ENCODE assay signal across 14 cellular contexts in genomic region chr2:239277401-239278085, GRCh38.
A peak's percentile ranks its signal among the peaks of the same experiment; 100 is the strongest.
DNase-seq lines count a peak whose midpoint lies in the region; ATAC-seq, FAIRE-seq and TF ChIP-seq lines count a peak whose summit lies in the region.
"Had no signal": no experiment of that assay in that cellular context is flagged by ENCODE, and none has a peak within 500 bp of the region (broad histone marks: within the 10 kb centered on the region; RNA-seq: fewer than 3 reads in every experiment).

No MANE protein-coding gene starts in this region.

- RAD21 ChIA-PET in HCT116 (lab: Charles Lee; ENCODE audit: low non-redundant PET in 1 of 2, low total read pairs in 2 of 2, uncharacterized antibody in 2 of 2, unreplicated experiment in 2 of 2): no interaction called here

- H4K20me1 ChIP-seq in HCT116 (ENCODE audit: insufficient read depth) (no peaks in the 10 kb centered on the region), SK-N-SH (ENCODE audit: insufficient read depth) (no peaks in the 10 kb centered on the region)

- no peak overlapping the region for H2AFZ ChIP-seq in HCT116 (ENCODE audit: low read depth, low read length, poor library complexity, severe bottlenecking)
- no peak overlapping the region for H2AFZ ChIP-seq in SK-N-SH (ENCODE audit: low read depth)

- no peak for TF ChIP-seq CTCF in HCT116 (IDR thresholded peaks at IDR 0.05 in 2 of 3, conservative IDR thresholded peaks at IDR 0.05 in 1 of 3; ENCODE audit: borderline replicate concordance in 1 of 3, insufficient read depth in 1 of 3, low read depth in 2 of 3, low read length in 2 of 3)
- TF ChIP-seq CTCF in glutamatergic neuron (IDR thresholded peaks at IDR 0.05; ENCODE audit: partially characterized antibody, unreplicated experiment): no peak
- no peak for TF ChIP-seq CTCF in gastrocnemius medialis (IDR thresholded peaks at IDR 0.05 in 4 of 5, conservative IDR thresholded peaks at IDR 0.05 in 1 of 5)
- no peak for TF ChIP-seq CTCF in SK-N-SH (IDR thresholded peaks at IDR 0.05)

- H3K9ac ChIP-seq in HCT116 (ENCODE audit: low read length) (peak overlapping the region; percentile 81), SK-N-SH (no peak overlapping the region)

- H3K9me3 ChIP-seq in HCT116 (ENCODE audit: control insufficient read depth in 1 of 2, insufficient read depth in 1 of 2, low read depth in 1 of 2, low read length in 2 of 2): no peaks in the 10 kb centered on the region
- H3K9me3 ChIP-seq in gastrocnemius medialis: no peaks in the 10 kb centered on the region
- no peaks in the 10 kb centered on the region for H3K9me3 ChIP-seq in SK-N-SH

- TF ChIP-seq POLR2A in HCT116 (IDR thresholded peaks at IDR 0.05; ENCODE audit: borderline replicate concordance, extremely low read depth, insufficient read depth, insufficient read length) (no peak), gastrocnemius medialis (IDR thresholded peaks at IDR 0.05) (peak in 1 of 2 donors; percentile 5), GM12891 (IDR thresholded peaks at IDR 0.05; ENCODE audit: low read depth, low read length) (no peak)

- WGBS in SK-N-SH (ENCODE audit: low lambda C conversion rate): 88% methylated on average over 18 of the region's 27 CpGs

- no peak for FAIRE-seq in GM12891 (lab: Jason Lieb, UNC)
- FAIRE-seq: A204.1 had no signal

- CTCF ChIA-PET in activated CD4-positive, alpha-beta T cell treated with anti-CD3 and anti-CD28 coated beads for 36 hours (lab: Charles Lee): interaction anchor here (1.3 kb wide), 1 partner anchor 20 kb away, joined by 3 read pairs; no protein-coding TSS in a partner anchor
- CTCF ChIA-PET in HCT116 (lab: Charles Lee) (no interaction called here), SK-N-SH (lab: Yijun Ruan, JAX) (interaction anchor here (0.5 to 1.8 kb wide), 5 partner anchors 10 to 138 kb away, joined by 3 to 5 read pairs (median 3); no protein-coding TSS in a partner anchor)

- BruUV-seq in HCT116 (replicated peaks; lab: Mats Ljungman, UMichigan): no TSS peak

- H3K27me3 Mint-ChIP-seq in activated CD4-positive, alpha-beta T cell treated with anti-CD3 and anti-CD28 coated beads for 36 hours: peaks cover 20% of the 10 kb centered on the region
- peaks cover 19% of the 10 kb centered on the region for H3K27me3 Mint-ChIP-seq in glutamatergic neuron (ENCODE audit: unreplicated experiment)

- H3K27ac Mint-ChIP-seq in activated CD4-positive, alpha-beta T cell treated with anti-CD3 and anti-CD28 coated beads for 36 hours: peak overlapping the region; percentile 74
- peak overlapping the region; percentile 98 for H3K27ac Mint-ChIP-seq in glutamatergic neuron (ENCODE audit: unreplicated experiment)

- H3F3A ChIP-seq in SK-N-SH (replicated peaks; ENCODE audit: insufficient read depth): no peaks in the 10 kb centered on the region

- POLR2A ChIA-PET in activated CD4-positive, alpha-beta T cell treated with anti-CD3 and anti-CD28 coated beads for 36 hours (lab: Charles Lee): interaction anchor here (0.7 kb wide), 1 partner anchor 11 kb away, joined by 3 read pairs; no protein-coding TSS in a partner anchor
- POLR2A ChIA-PET in HCT116 (lab: Charles Lee) (no interaction called here), SK-N-SH (lab: Yijun Ruan, JAX) (interaction anchor here (1.0 kb wide), 1 partner anchor 32 kb away, joined by 4 read pairs; no protein-coding TSS in a partner anchor)

- peaks cover 9% of the 10 kb centered on the region for H3K36me3 Mint-ChIP-seq in activated CD4-positive, alpha-beta T cell treated with anti-CD3 and anti-CD28 coated beads for 36 hours (ENCODE audit: low read depth)
- H3K36me3 Mint-ChIP-seq in glutamatergic neuron (ENCODE audit: unreplicated experiment): no peaks in the 10 kb centered on the region

- no peak for TF ChIP-seq EP300 in SK-N-SH (IDR thresholded peaks at IDR 0.05; ENCODE audit: borderline replicate concordance in 1 of 2, low read depth in 1 of 2, low read length in 1 of 2)

- no peaks in the 10 kb centered on the region for H3K27me3 ChIP-seq in HCT116 (ENCODE audit: insufficient read depth, low read length)
- H3K27me3 ChIP-seq in gastrocnemius medialis: no peaks in the 10 kb centered on the region
- no peaks in the 10 kb centered on the region for H3K27me3 ChIP-seq in SK-N-SH (ENCODE audit: insufficient read depth)

- no peaks in the 10 kb centered on the region for H3K9me3 Mint-ChIP-seq in activated CD4-positive, alpha-beta T cell treated with anti-CD3 and anti-CD28 coated beads for 36 hours (ENCODE audit: low read depth)
- peaks cover 27% of the 10 kb centered on the region for H3K9me3 Mint-ChIP-seq in glutamatergic neuron (ENCODE audit: unreplicated experiment)

- H3K4me3 ChIP-seq in HCT116 (replicated peaks in 1 of 2; ENCODE audit: low read depth in 1 of 2, low read length in 2 of 2) (no peak overlapping the region), gastrocnemius medialis (peak overlapping the region in 3 of 4 donors; percentile 30 to 46 (median 45)), SK-N-SH (ENCODE audit: low read depth in 2 of 2, low read length in 1 of 2) (no peak overlapping the region)

- no peak for TF ChIP-seq RAD21 in HCT116 (IDR thresholded peaks at IDR 0.05; ENCODE audit: low read depth)
- no peak for TF ChIP-seq RAD21 in SK-N-SH (IDR thresholded peaks at IDR 0.05; ENCODE audit: low read length)

- DNase-seq in activated CD4-positive, alpha-beta T cell treated with anti-CD3 and anti-CD28 coated beads for 36 hours: peak; percentile 4
- DNase-seq in activated CD4-positive, alpha-beta T cell treated with anti-CD3 and anti-CD28 coated beads for 1 hour: no peak
- DNase-seq in HCT116 (ENCODE audit: low read depth, low spot score) (no peak), glutamatergic neuron (no peak), gastrocnemius medialis (no peak), DMS 273 (lab: John Stamatoyannopoulos, UW; ENCODE audit: unreplicated experiment) (no peak), SK-N-SH (no peak), GM12891 (ENCODE audit: insufficient read length, low spot score) (no peak)
- DNase-seq: activated effector memory CD4-positive, alpha-beta T cell treated with anti-CD3 and anti-CD28 coated beads, Interleukin-2, amount 50 U/mL, for 16 hours; DMS153; naive B cell; NCI-H1048; NCI-H2227 treated with DMSO at 0.1 percent for 48 hours had no signal

- H3K4me2 ChIP-seq in HCT116 (ENCODE audit: low read length) (peak overlapping the region; percentile 94), SK-N-SH (no peak overlapping the region)

- intact Hi-C loops in activated CD4-positive, alpha-beta T cell treated with anti-CD3 and anti-CD28 coated beads for 36 hours (cut with DNase I, micrococcal nuclease): loop anchor here in 1 of 2 experiments (10.0 kb wide), 1 partner anchor 647 kb away; no protein-coding TSS in a partner anchor
- intact Hi-C loops in HCT116 (cut with micrococcal nuclease) (no loop called here), gastrocnemius medialis (cut with DNase I; ENCODE audit: low total_unique reads) (loop anchor here (2.0 kb wide), 1 partner anchor 33 kb away; no protein-coding TSS in a partner anchor)

- in situ Hi-C loops in gastrocnemius medialis (cut with MboI; ENCODE audit: low sequenced_read_pairs in 4 of 4): no loop called here

- no peak overlapping the region for H3K4me3 Mint-ChIP-seq in activated CD4-positive, alpha-beta T cell treated with anti-CD3 and anti-CD28 coated beads for 36 hours
- peak overlapping the region; percentile 70 for H3K4me3 Mint-ChIP-seq in glutamatergic neuron (ENCODE audit: unreplicated experiment)
- H3K4me3 Mint-ChIP-seq: naive B cell had no signal

- H3K4me1 Mint-ChIP-seq in activated CD4-positive, alpha-beta T cell treated with anti-CD3 and anti-CD28 coated beads for 36 hours: peaks cover 39% of the 10 kb centered on the region
- peaks cover 60% of the 10 kb centered on the region for H3K4me1 Mint-ChIP-seq in glutamatergic neuron (ENCODE audit: low read depth, unreplicated experiment)

- H3K36me3 ChIP-seq in HCT116 (ENCODE audit: control insufficient read depth in 1 of 2, insufficient read depth in 2 of 2, low read length in 2 of 2): no peaks in the 10 kb centered on the region
- no peaks in the 10 kb centered on the region for H3K36me3 ChIP-seq in gastrocnemius medialis
- no peaks in the 10 kb centered on the region for H3K36me3 ChIP-seq in SK-N-SH (replicated peaks in 1 of 2; ENCODE audit: control insufficient read depth in 1 of 2, insufficient read depth in 2 of 2, low read length in 1 of 2)

- H3K4me1 ChIP-seq in HCT116 (ENCODE audit: control insufficient read depth in 1 of 2, insufficient read depth in 2 of 2, low read length in 2 of 2) (peaks cover 74 to 93% of the 10 kb centered on the region in 2 experiments), gastrocnemius medialis (peaks cover 77 to 83% of the 10 kb centered on the region in 2 donors), SK-N-SH (ENCODE audit: control insufficient read depth in 1 of 2, insufficient read depth in 2 of 2, low read depth in 1 of 2, low read length in 1 of 2) (peaks cover 28 to 78% of the 10 kb centered on the region in 2 experiments)

- H3K79me2 ChIP-seq in HCT116 (ENCODE audit: insufficient read depth, low read length): peaks cover 51% of the 10 kb centered on the region
- H3K79me2 ChIP-seq in SK-N-SH (ENCODE audit: insufficient read depth): peaks cover 3% of the 10 kb centered on the region; the same call in 1 of the 2 replicates

- H3K27ac ChIP-seq in HCT116 (ENCODE audit: low read depth, low read length) (peak overlapping the region; percentile 84), gastrocnemius medialis (peak overlapping the region; percentile 94 to 99 (median 98)), SK-N-SH (ENCODE audit: low read depth in 2 of 2, low read length in 1 of 2) (peak overlapping the region in 1 of 2 experiments; percentile 100; a peak in 2 of 4 replicates)

- ATAC-seq in activated CD4-positive, alpha-beta T cell treated with anti-CD3 and anti-CD28 coated beads for 36 hours: no peak
- ATAC-seq in HCT116: no peak
- ATAC-seq in gastrocnemius medialis: no peak

- H3K9me2 ChIP-seq in HCT116 (ENCODE audit: insufficient read depth) (no peaks in the 10 kb centered on the region), SK-N-SH (no peaks in the 10 kb centered on the region)

TF ChIP-seq in HCT116, 20 proteins besides CTCF, POLR2A, EP300 and RAD21 (continues in another document):
- TF ChIP-seq EGR1 (IDR thresholded peaks at IDR 0.05; ENCODE audit: low read depth) (no peak), ELF1 (IDR thresholded peaks at IDR 0.05; ENCODE audit: borderline replicate concordance, low read depth) (no peak), ZNF274 (IDR thresholded peaks at IDR 0.05; ENCODE audit: low read depth, low read length) (no peak), EZH2phosphoT487 (IDR thresholded peaks at IDR 0.05; ENCODE audit: borderline replicate concordance) (no peak)

TF ChIP-seq in SK-N-SH, 30 proteins besides CTCF, POLR2A, EP300 and RAD21 (continues in another document):
- no peak for TF ChIP-seq FOXJ3 (CRISPR knock-in tag; IDR thresholded peaks at IDR 0.05)

TF ChIP-seq in GM12891, 5 proteins besides CTCF, POLR2A, EP300 and RAD21:
- no peak for TF ChIP-seq PAX5 (IDR thresholded peaks at IDR 0.05; ENCODE audit: insufficient read depth, low read length, severe bottlenecking)

Comparison
In these comparisons a context has a peak if more than half of its experiments do, and no peak if none do; other contexts are left out.
1. H3K4me3 ChIP-seq: peak in gastrocnemius medialis (3 of 4); none in HCT116 (0 of 2) and SK-N-SH (0 of 2).